ENCODE assay signal across 20 cellular contexts in genomic region chr1:222991177-222991576, GRCh38.
"Had no signal": no experiment of that assay in that cellular context is flagged by ENCODE, and none has a peak within 500 bp of the region (broad histone marks: within the 10 kb centered on the region; RNA-seq: fewer than 3 reads in every experiment).

No MANE protein-coding gene starts in this region.

- H3K27me3 ChIP-seq: dorsolateral prefrontal cortex, esophagus squamous epithelium, gastrocnemius medialis, heart right ventricle, left lung had no signal

- H3K27ac ChIP-seq: coronary artery, dorsolateral prefrontal cortex, esophagus squamous epithelium, gastrocnemius medialis, heart right ventricle, left lung, lower lobe of right lung had no signal

- H3K36me3 ChIP-seq: left lung had no signal

- H3K9me3 Mint-ChIP-seq: naive B cell had no signal

- H3K9me3 ChIP-seq: esophagus squamous epithelium, gastrocnemius medialis, heart right ventricle, left lung, lower lobe of right lung, mucosa of descending colon had no signal

- DNase-seq: dermis blood vessel endothelial cell; dorsolateral prefrontal cortex; effector CD4-positive, alpha-beta T cell; effector memory CD4-positive, alpha-beta T cell; esophagus squamous epithelium; foreskin fibroblast; foreskin melanocyte; gastrocnemius medialis; glutamatergic neuron; head of caudate nucleus; heart right ventricle; hippocampal formation; left cardiac atrium; left lung; left ventricle myocardium superior; lower lobe of right lung; mesenchymal stem cell; mucosa of descending colon; naive B cell had no signal

- H3K27me3 Mint-ChIP-seq: naive B cell had no signal

- H3K4me1 ChIP-seq: gastrocnemius medialis had no signal

- H3K4me3 Mint-ChIP-seq: naive B cell had no signal

- H3K4me3 ChIP-seq: coronary artery, dorsolateral prefrontal cortex, esophagus squamous epithelium, gastrocnemius medialis, heart right ventricle, left lung, lower lobe of right lung, mucosa of descending colon had no signal
